ENCODE assay signal across 18 cellular contexts in genomic region chr6:39239527-39240154, GRCh38. TPM values are rescaled to one million over a fixed set of nuclear protein-coding genes. Genes with fewer than 3 reads are reported as not detected.
A peak's percentile ranks its signal among the peaks of the same experiment; 100 is the strongest.
DNase-seq lines count a peak whose midpoint lies in the region; ATAC-seq and TF ChIP-seq lines count a peak whose summit lies in the region.
"Had no signal": no experiment of that assay in that cellular context is flagged by ENCODE, and none has a peak within 500 bp of the region (broad histone marks: within the 10 kb centered on the region; RNA-seq: fewer than 3 reads in every experiment).

No MANE protein-coding gene starts in this region.

- no peaks in the 10 kb centered on the region for H4K20me1 ChIP-seq in GM23338 (replicated peaks; ENCODE audit: insufficient read depth)

- peaks cover 4% of the 10 kb centered on the region; the same call in 1 of the 2 replicates for H3K4me1 ChIP-seq in GM23338 (ENCODE audit: insufficient read depth)
- no peaks in the 10 kb centered on the region for H3K4me1 ChIP-seq in mesenchymal stem cell (ENCODE audit: control insufficient read depth, insufficient read depth, low read depth, low read length)
- H3K4me1 ChIP-seq in HAP-1: no peaks in the 10 kb centered on the region
- no peaks in the 10 kb centered on the region for H3K4me1 ChIP-seq in SJCRH30

- no peak overlapping the region for H2AK5ac ChIP-seq in mesenchymal stem cell (ENCODE audit: low read length, severe bottlenecking)

- peak in 1 of 2 experiments; percentile 22; a peak in 1 of 4 replicates for TF ChIP-seq CTCF in GM23338 (conservative IDR thresholded peaks at IDR 0.05; ENCODE audit: low read depth in 2 of 2)

- peak; percentile 80 for ATAC-seq in GM23338
- ATAC-seq in sciatic nerve: peak; percentile 59
- ATAC-seq in activated CD4-positive, alpha-beta T cell treated with anti-CD3 and anti-CD28 coated beads for 36 hours: no peak
- ATAC-seq: activated CD8-positive, alpha-beta T cell treated with anti-CD3 and anti-CD28 coated beads for 36 hours had no signal

- intact Hi-C loops in sciatic nerve (cut with DNase I): no loop called here
- intact Hi-C loops in activated CD4-positive, alpha-beta T cell treated with anti-CD3 and anti-CD28 coated beads for 36 hours (cut with DNase I, micrococcal nuclease): no loop called here

- no peaks in the 10 kb centered on the region for H3K9me3 Mint-ChIP-seq in GM23338
- no peaks in the 10 kb centered on the region for H3K9me3 Mint-ChIP-seq in activated CD4-positive, alpha-beta T cell treated with anti-CD3 and anti-CD28 coated beads for 36 hours (ENCODE audit: low read depth)
- H3K9me3 Mint-ChIP-seq: activated CD8-positive, alpha-beta T cell treated with anti-CD3 and anti-CD28 coated beads for 36 hours had no signal

- H3K27me3 ChIP-seq in GM23338 (ENCODE audit: insufficient read depth) (no peaks in the 10 kb centered on the region), mesenchymal stem cell (ENCODE audit: control insufficient read depth in 1 of 2, insufficient read depth in 1 of 2, low read length in 2 of 2) (no peaks in the 10 kb centered on the region), HAP-1 (ENCODE audit: low read depth) (no peaks in the 10 kb centered on the region), SJCRH30 (no peaks in the 10 kb centered on the region)
- H3K27me3 ChIP-seq: brain microvascular endothelial cell had no signal

- H3F3A ChIP-seq in GM23338 (replicated peaks; ENCODE audit: low read depth): no peaks in the 10 kb centered on the region

- H2BK120ac ChIP-seq in mesenchymal stem cell (ENCODE audit: low read depth, low read length): no peak overlapping the region

- no peak overlapping the region for H2BK15ac ChIP-seq in mesenchymal stem cell (ENCODE audit: low read depth, poor library complexity, severe bottlenecking)

- H3K14ac ChIP-seq in mesenchymal stem cell (ENCODE audit: low read length in 2 of 2): no peak overlapping the region

- no peaks in the 10 kb centered on the region for H3K79me1 ChIP-seq in mesenchymal stem cell (replicated peaks; ENCODE audit: low read length, poor library complexity, severe bottlenecking)

- no peak overlapping the region for H3K23ac ChIP-seq in mesenchymal stem cell (ENCODE audit: low read length in 2 of 2)

- H4K8ac ChIP-seq in mesenchymal stem cell (ENCODE audit: low read length): peak overlapping the region; percentile 33

- CTCF ChIA-PET in activated CD4-positive, alpha-beta T cell treated with anti-CD3 and anti-CD28 coated beads for 36 hours (lab: Charles Lee): interaction anchor here (0.7 to 1.0 kb wide), 3 partner anchors 11 to 164 kb away, joined by 3 to 4 read pairs (median 3); no protein-coding TSS in a partner anchor

- H3K36me3 ChIP-seq in GM23338 (ENCODE audit: insufficient read depth) (no peaks in the 10 kb centered on the region), mesenchymal stem cell (ENCODE audit: control insufficient read depth in 1 of 2, insufficient read depth in 2 of 2, low read depth in 1 of 2, low read length in 2 of 2) (no peaks in the 10 kb centered on the region), HAP-1 (replicated peaks) (no peaks in the 10 kb centered on the region), SJCRH30 (no peaks in the 10 kb centered on the region)
- H3K36me3 ChIP-seq: brain microvascular endothelial cell had no signal

- no peak overlapping the region for H3K27ac Mint-ChIP-seq in GM23338
- H3K27ac Mint-ChIP-seq in activated CD4-positive, alpha-beta T cell treated with anti-CD3 and anti-CD28 coated beads for 36 hours: no peak overlapping the region
- H3K27ac Mint-ChIP-seq: activated CD8-positive, alpha-beta T cell treated with anti-CD3 and anti-CD28 coated beads for 36 hours had no signal

- 81% methylated on average over 6 of the region's 7 CpGs for WGBS in mesenchymal stem cell

- H3K9me2 ChIP-seq in GM23338 (ENCODE audit: insufficient read depth): 0 out of 2 replicates have a peak, but pooled peaks cover 3% of the 10 kb centered on the region

- H3K27me3 Mint-ChIP-seq in GM23338 (ENCODE audit: insufficient read depth, low read depth, poor library complexity): peaks cover 16% of the 10 kb centered on the region
- H3K27me3 Mint-ChIP-seq in activated CD4-positive, alpha-beta T cell treated with anti-CD3 and anti-CD28 coated beads for 36 hours: no peaks in the 10 kb centered on the region
- H3K27me3 Mint-ChIP-seq: activated CD8-positive, alpha-beta T cell treated with anti-CD3 and anti-CD28 coated beads for 36 hours had no signal

- peak overlapping the region; percentile 20 for H4K91ac ChIP-seq in mesenchymal stem cell (ENCODE audit: low read length)

- DNase-seq in GM23338 (ENCODE audit: low spot score): peak; percentile 40
- peak; percentile 59 for DNase-seq in ecto neural progenitor cell (ENCODE audit: low spot score)
- no peak for DNase-seq in mesenchymal stem cell
- DNase-seq in sciatic nerve (ENCODE audit: low spot score): no peak
- no peak for DNase-seq in HAP-1 (ENCODE audit: low spot score in 2 of 2)
- DNase-seq in activated CD4-positive, alpha-beta T cell treated with anti-CD3 and anti-CD28 coated beads for 36 hours: no peak
- no peak for DNase-seq in activated CD4-positive, CD25-positive, alpha-beta regulatory T cell (lab: John Stamatoyannopoulos, UW)
- no peak for DNase-seq in SJCRH30
- DNase-seq: activated CD8-positive, alpha-beta T cell treated with anti-CD3 and anti-CD28 coated beads for 36 hours; brain microvascular endothelial cell; glutamatergic neuron; IMR-90; NCI-H2081; retina; stimulated activated CD4-positive, alpha-beta T cell treated with anti-CD3 and anti-CD28 coated beads, Interleukin-15, amount 100 ng/mL, for 24 hours; T-helper 9 cell had no signal

- H3K4me3 ChIP-seq in GM23338: no peak overlapping the region
- H3K4me3 ChIP-seq in mesenchymal stem cell (ENCODE audit: insufficient read depth in 1 of 2, low read depth in 1 of 2, low read length in 2 of 2): no peak overlapping the region
- no peak overlapping the region for H3K4me3 ChIP-seq in HAP-1
- no peak overlapping the region for H3K4me3 ChIP-seq in SJCRH30

- H3K18ac ChIP-seq in mesenchymal stem cell (ENCODE audit: low read depth in 1 of 2, low read length in 2 of 2): no peak overlapping the region

- H3K27ac ChIP-seq in GM23338 (ENCODE audit: low read depth) (no peak overlapping the region), mesenchymal stem cell (ENCODE audit: low read length, poor library complexity, severe bottlenecking) (no peak overlapping the region), SJCRH30 (no peak overlapping the region)
- H3K27ac ChIP-seq: brain microvascular endothelial cell, C4-2B had no signal

- H3K9me3 ChIP-seq in mesenchymal stem cell (ENCODE audit: control insufficient read depth, low read length): no peaks in the 10 kb centered on the region
- H3K9me3 ChIP-seq in HAP-1: no peaks in the 10 kb centered on the region
- H3K9me3 ChIP-seq in SJCRH30 (replicated peaks): no peaks in the 10 kb centered on the region

- H3K4me2 ChIP-seq in GM23338 (no peak overlapping the region), mesenchymal stem cell (ENCODE audit: low read length, poor library complexity, severe bottlenecking) (no peak overlapping the region)

- no peak overlapping the region for H2BK5ac ChIP-seq in mesenchymal stem cell (ENCODE audit: low read depth, low read length, poor library complexity, severe bottlenecking)

- H3K36me3 Mint-ChIP-seq in GM23338 (ENCODE audit: low read depth): no peaks in the 10 kb centered on the region
- no peaks in the 10 kb centered on the region for H3K36me3 Mint-ChIP-seq in activated CD4-positive, alpha-beta T cell treated with anti-CD3 and anti-CD28 coated beads for 36 hours (ENCODE audit: low read depth)

- POLR2A ChIA-PET in activated CD4-positive, alpha-beta T cell treated with anti-CD3 and anti-CD28 coated beads for 36 hours (lab: Charles Lee): no interaction called here

- H3K4ac ChIP-seq in mesenchymal stem cell (ENCODE audit: low read depth in 1 of 2, low read length in 2 of 2): no peak overlapping the region

- no peak overlapping the region for H2BK12ac ChIP-seq in mesenchymal stem cell (ENCODE audit: low read length in 2 of 2)

- peak overlapping the region; percentile 69; the same call in 1 of the 2 replicates for H2AFZ ChIP-seq in GM23338
- H2AFZ ChIP-seq in mesenchymal stem cell (ENCODE audit: low read depth, low read length): no peak overlapping the region

- H3K9ac ChIP-seq in mesenchymal stem cell (ENCODE audit: low read length): no peak overlapping the region

- H3K4me1 Mint-ChIP-seq in GM23338: peaks cover 7% of the 10 kb centered on the region; the same call in 1 of the 3 replicates
- H3K4me1 Mint-ChIP-seq in activated CD4-positive, alpha-beta T cell treated with anti-CD3 and anti-CD28 coated beads for 36 hours: no peaks in the 10 kb centered on the region

- in situ Hi-C loops in HAP-1 (cut with MboI; ENCODE audit: low sequenced_read_pairs): no loop called here

- H3K79me2 ChIP-seq in GM23338 (replicated peaks; ENCODE audit: insufficient read depth): no peaks in the 10 kb centered on the region

- no peak overlapping the region for H3K4me3 Mint-ChIP-seq in GM23338
- H3K4me3 Mint-ChIP-seq in activated CD4-positive, alpha-beta T cell treated with anti-CD3 and anti-CD28 coated beads for 36 hours: no peak overlapping the region
- H3K4me3 Mint-ChIP-seq: activated CD8-positive, alpha-beta T cell treated with anti-CD3 and anti-CD28 coated beads for 36 hours had no signal

TF ChIP-seq in GM23338, 12 proteins besides CTCF, POLR2A, EP300 and RAD21:
- TF ChIP-seq JUNB (IDR thresholded peaks at IDR 0.05; ENCODE audit: unreplicated experiment): no peak
- no peak for TF ChIP-seq ZNF331 (CRISPR knock-in tag; IDR thresholded peaks at IDR 0.05; ENCODE audit: low read depth)
- TF ChIP-seq ZNF114 (CRISPR knock-in tag; IDR thresholded peaks at IDR 0.05): no peak
- no peak for TF ChIP-seq NANOG (IDR thresholded peaks at IDR 0.05; ENCODE audit: borderline replicate concordance)
- TF ChIP-seq EZH2 (IDR thresholded peaks at IDR 0.05; ENCODE audit: low read depth, unreplicated experiment): no peak
- no peak for TF ChIP-seq POLR2AphosphoS5 (IDR thresholded peaks at IDR 0.05; ENCODE audit: low read depth)
- TF ChIP-seq CREB1 (CRISPR knock-in tag; IDR thresholded peaks at IDR 0.05; ENCODE audit: low read depth): no peak
- no peak for TF ChIP-seq STAT1 (IDR thresholded peaks at IDR 0.05; ENCODE audit: unreplicated experiment)

RNA-seq across cellular contexts. Expression of gene KCNK5, which starts 10.4 kb away (rescaled TPM):
- 54.8 and 57.4 TPM in 2 replicates for total RNA-seq in GM23338 (2014; rRNA removed; shearing (Covaris generic))
- polyA plus RNA-seq in GM23338 (2016; fragmentation: Nextera tagmentation; extraction: Ambion mirVana): 9.5 and 9.7 TPM in 2 replicates
- not detected for polyA plus RNA-seq in mesenchymal stem cell (2013, experiment 1 of 2)
- not detected for polyA plus RNA-seq in mesenchymal stem cell (2013, experiment 2 of 2)
- total RNA-seq in sciatic nerve: 15.6 TPM
- total RNA-seq in activated CD4-positive, alpha-beta T cell treated with anti-CD3 and anti-CD28 coated beads for 36 hours: 10 to 100 TPM; 12.7 to 15.8 TPM
- total RNA-seq in SJCRH30 (2014; rRNA removed; shearing (Covaris generic)): 9.5 and 9.7 TPM in 2 replicates
- total RNA-seq: IMR-90 had no signal
- polyA plus RNA-seq: AG04450, IMR-90 had no signal

Comparison
In these comparisons a context has a peak if more than half of its experiments do, and no peak if none do; other contexts are left out.
1. DNase-seq: peak in GM23338 (single experiment) and ecto neural progenitor cell (single experiment); none in mesenchymal stem cell (single experiment), sciatic nerve (single experiment), HAP-1 (0 of 2), activated CD4-positive, alpha-beta T cell treated with anti-CD3 and anti-CD28 coated beads for 36 hours (single experiment), activated CD4-positive, CD25-positive, alpha-beta regulatory T cell (0 of 4) and SJCRH30 (0 of 2).